Comparison of ENCODE assay signal across 1 cellular context in the genomic region with DNA sequence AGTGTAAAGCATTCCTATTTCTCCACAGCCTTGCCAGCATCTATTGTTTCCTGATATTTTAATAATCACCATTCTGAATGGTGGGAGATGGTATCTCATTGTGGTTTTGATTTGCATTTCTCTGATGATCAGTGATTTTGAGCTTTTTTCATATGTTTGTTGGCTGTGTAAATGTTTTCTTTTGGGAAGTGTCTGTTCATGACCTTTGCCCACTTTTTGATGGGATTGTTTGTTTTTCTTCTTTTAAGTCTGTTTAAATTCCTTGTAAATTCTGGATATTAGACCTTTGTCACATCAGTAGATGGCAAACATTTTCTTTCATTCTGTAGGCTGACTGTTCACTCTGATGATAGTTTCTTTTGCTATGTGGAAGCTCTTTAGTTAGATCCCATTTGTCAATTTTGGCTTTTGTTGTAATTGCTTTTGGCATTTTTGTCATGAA.
TF ChIP-seq lines count a peak whose summit lies in the region.
"Not testable (repeated sequence)": the region's sequence is repeated elsewhere in the genome, so short reads cannot be mapped to it uniquely, and the experiment has no call there.

No MANE protein-coding gene starts in this region.

TF ChIP-seq in HepG2, 621 proteins besides CTCF, POLR2A, EP300 and RAD21 (continued from another document and continues in another):
- TF ChIP-seq, protein P1, sequence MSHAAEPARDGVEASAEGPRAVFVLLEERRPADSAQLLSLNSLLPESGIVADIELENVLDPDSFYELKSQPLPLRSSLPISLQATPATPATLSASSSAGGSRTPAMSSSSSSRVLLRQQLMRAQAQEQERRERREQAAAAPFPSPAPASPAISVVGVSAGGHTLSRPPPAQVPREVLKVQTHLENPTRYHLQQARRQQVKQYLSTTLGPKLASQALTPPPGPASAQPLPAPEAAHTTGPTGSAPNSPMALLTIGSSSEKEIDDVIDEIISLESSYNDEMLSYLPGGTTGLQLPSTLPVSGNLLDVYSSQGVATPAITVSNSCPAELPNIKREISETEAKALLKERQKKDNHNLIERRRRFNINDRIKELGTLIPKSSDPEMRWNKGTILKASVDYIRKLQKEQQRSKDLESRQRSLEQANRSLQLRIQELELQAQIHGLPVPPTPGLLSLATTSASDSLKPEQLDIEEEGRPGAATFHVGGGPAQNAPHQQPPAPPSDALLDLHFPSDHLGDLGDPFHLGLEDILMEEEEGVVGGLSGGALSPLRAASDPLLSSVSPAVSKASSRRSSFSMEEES (CRISPR knock-in tag; IDR thresholded peaks at IDR 0.05) = peak; percentile 29; the same call in 1 of the 2 replicates
- TF ChIP-seq TEAD3 (CRISPR knock-in tag; optimal IDR thresholded peaks at IDR 0.05; ENCODE audit: borderline replicate concordance) = peak; percentile 89
- TF ChIP-seq RARA (CRISPR knock-in tag; IDR thresholded peaks at IDR 0.05) = peak; percentile 84
- TF ChIP-seq IRF2 (CRISPR knock-in tag; IDR thresholded peaks at IDR 0.05) = 0 out of 2 replicates have a peak, but pooled peaks have one; percentile 52
- TF ChIP-seq SNAPC2 (CRISPR knock-in tag; IDR thresholded peaks at IDR 0.05) = peak; percentile 43; the same call in 1 of the 2 replicates
- TF ChIP-seq ZNF614 (CRISPR knock-in tag; IDR thresholded peaks at IDR 0.05; ENCODE audit: borderline replicate concordance) = peak; percentile 100
- TF ChIP-seq TBX2 (CRISPR knock-in tag; IDR thresholded peaks at IDR 0.05; ENCODE audit: borderline replicate concordance) = peak; percentile 75
- TF ChIP-seq ZNF710 (CRISPR knock-in tag; IDR thresholded peaks at IDR 0.05; ENCODE audit: borderline replicate concordance) = peak; percentile 53; the same call in 1 of the 2 replicates
- TF ChIP-seq, protein P2, sequence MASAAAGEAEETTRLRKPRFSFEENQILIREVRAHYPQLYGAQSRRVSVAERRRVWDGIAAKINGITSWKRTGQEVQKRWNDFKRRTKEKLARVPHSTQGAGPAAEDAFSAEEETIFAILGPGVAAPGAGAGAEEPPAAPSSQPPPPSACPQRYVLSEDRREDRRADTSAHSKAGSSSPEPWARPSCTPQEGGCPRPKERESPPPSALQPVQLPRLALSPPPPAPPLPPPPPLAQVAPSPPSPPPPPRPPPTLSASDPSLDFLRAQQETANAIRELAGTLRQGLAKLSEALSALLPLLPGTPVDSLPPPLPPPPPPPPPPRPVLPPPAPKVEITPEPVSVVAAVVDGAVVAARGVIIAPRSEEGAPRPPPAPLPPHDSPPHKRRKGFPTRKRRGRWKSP (CRISPR knock-in tag; IDR thresholded peaks at IDR 0.05) = peak; percentile 60; the same call in 1 of the 2 replicates
- TF ChIP-seq HMGXB4 (CRISPR knock-in tag; IDR thresholded peaks at IDR 0.05; ENCODE audit: borderline replicate concordance in 1 of 2, low read depth in 1 of 2) = peak in 1 of 2 experiments; percentile 57; a peak in 1 of 4 replicates
- TF ChIP-seq, protein P3, sequence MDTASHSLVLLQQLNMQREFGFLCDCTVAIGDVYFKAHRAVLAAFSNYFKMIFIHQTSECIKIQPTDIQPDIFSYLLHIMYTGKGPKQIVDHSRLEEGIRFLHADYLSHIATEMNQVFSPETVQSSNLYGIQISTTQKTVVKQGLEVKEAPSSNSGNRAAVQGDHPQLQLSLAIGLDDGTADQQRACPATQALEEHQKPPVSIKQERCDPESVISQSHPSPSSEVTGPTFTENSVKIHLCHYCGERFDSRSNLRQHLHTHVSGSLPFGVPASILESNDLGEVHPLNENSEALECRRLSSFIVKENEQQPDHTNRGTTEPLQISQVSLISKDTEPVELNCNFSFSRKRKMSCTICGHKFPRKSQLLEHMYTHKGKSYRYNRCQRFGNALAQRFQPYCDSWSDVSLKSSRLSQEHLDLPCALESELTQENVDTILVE (CRISPR knock-in tag; IDR thresholded peaks at IDR 0.05) = 0 out of 2 replicates have a peak, but pooled peaks have one; percentile 19
- peak; percentile 85 for TF ChIP-seq ZNF317 (CRISPR knock-in tag; IDR thresholded peaks at IDR 0.05)
- TF ChIP-seq SALL1 (CRISPR knock-in tag; IDR thresholded peaks at IDR 0.05) = peak; percentile 36; the same call in 1 of the 2 replicates
- TF ChIP-seq NKX3-1 (CRISPR knock-in tag; IDR thresholded peaks at IDR 0.05) = peak; percentile 73; the same call in 1 of the 2 replicates
- TF ChIP-seq, protein P4, sequence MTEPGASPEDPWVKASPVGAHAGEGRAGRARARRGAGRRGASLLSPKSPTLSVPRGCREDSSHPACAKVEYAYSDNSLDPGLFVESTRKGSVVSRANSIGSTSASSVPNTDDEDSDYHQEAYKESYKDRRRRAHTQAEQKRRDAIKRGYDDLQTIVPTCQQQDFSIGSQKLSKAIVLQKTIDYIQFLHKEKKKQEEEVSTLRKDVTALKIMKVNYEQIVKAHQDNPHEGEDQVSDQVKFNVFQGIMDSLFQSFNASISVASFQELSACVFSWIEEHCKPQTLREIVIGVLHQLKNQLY (CRISPR knock-in tag; IDR thresholded peaks at IDR 0.05) = peak; percentile 58; the same call in 1 of the 2 replicates
- TF ChIP-seq HDAC1 (CRISPR knock-in tag; IDR thresholded peaks at IDR 0.05) = peak; percentile 83
- TF ChIP-seq FOXP4 (CRISPR knock-in tag; IDR thresholded peaks at IDR 0.05) = peak; percentile 93
- peak; percentile 76; the same call in 1 of the 2 replicates for TF ChIP-seq NFKBIZ (CRISPR knock-in tag; IDR thresholded peaks at IDR 0.05)
- TF ChIP-seq FOXA3 (CRISPR knock-in tag; IDR thresholded peaks at IDR 0.05) = peak; percentile 94
- peak; percentile 46; the same call in 1 of the 2 replicates for TF ChIP-seq SKIL (CRISPR knock-in tag; IDR thresholded peaks at IDR 0.05; ENCODE audit: borderline replicate concordance)
- peak; percentile 94 for TF ChIP-seq RCOR2 (CRISPR knock-in tag; IDR thresholded peaks at IDR 0.05)
- 0 out of 2 replicates have a peak, but pooled peaks have one; percentile 25 for TF ChIP-seq ZNF124 (CRISPR knock-in tag; IDR thresholded peaks at IDR 0.05)
- peak; percentile 66 for TF ChIP-seq SAP130 (CRISPR knock-in tag; IDR thresholded peaks at IDR 0.05; ENCODE audit: low read depth)
- TF ChIP-seq NCOR1 (IDR thresholded peaks at IDR 0.05; ENCODE audit: borderline replicate concordance, low read length) = peak; percentile 79; the same call in 1 of the 2 replicates
- peak; percentile 90 for TF ChIP-seq HHEX (CRISPR knock-in tag; IDR thresholded peaks at IDR 0.05)
- TF ChIP-seq SOX6 (IDR thresholded peaks at IDR 0.05) = not testable (repeated sequence)
- peak; percentile 98 for TF ChIP-seq SOX6 (CRISPR knock-in tag; IDR thresholded peaks at IDR 0.05)
- TF ChIP-seq, protein P5, sequence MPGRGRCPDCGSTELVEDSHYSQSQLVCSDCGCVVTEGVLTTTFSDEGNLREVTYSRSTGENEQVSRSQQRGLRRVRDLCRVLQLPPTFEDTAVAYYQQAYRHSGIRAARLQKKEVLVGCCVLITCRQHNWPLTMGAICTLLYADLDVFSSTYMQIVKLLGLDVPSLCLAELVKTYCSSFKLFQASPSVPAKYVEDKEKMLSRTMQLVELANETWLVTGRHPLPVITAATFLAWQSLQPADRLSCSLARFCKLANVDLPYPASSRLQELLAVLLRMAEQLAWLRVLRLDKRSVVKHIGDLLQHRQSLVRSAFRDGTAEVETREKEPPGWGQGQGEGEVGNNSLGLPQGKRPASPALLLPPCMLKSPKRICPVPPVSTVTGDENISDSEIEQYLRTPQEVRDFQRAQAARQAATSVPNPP (CRISPR knock-in tag; IDR thresholded peaks at IDR 0.05) = 0 out of 2 replicates have a peak, but pooled peaks have one; percentile 65
- peak; percentile 76 for TF ChIP-seq TCF7L2 (IDR thresholded peaks at IDR 0.05; ENCODE audit: low read depth, low read length)
- TF ChIP-seq POGZ (CRISPR knock-in tag; IDR thresholded peaks at IDR 0.05) = peak; percentile 71; the same call in 1 of the 2 replicates
- TF ChIP-seq ZNF792 (CRISPR knock-in tag; IDR thresholded peaks at IDR 0.05) = peak; percentile 67; the same call in 1 of the 2 replicates
- TF ChIP-seq, protein P6, sequence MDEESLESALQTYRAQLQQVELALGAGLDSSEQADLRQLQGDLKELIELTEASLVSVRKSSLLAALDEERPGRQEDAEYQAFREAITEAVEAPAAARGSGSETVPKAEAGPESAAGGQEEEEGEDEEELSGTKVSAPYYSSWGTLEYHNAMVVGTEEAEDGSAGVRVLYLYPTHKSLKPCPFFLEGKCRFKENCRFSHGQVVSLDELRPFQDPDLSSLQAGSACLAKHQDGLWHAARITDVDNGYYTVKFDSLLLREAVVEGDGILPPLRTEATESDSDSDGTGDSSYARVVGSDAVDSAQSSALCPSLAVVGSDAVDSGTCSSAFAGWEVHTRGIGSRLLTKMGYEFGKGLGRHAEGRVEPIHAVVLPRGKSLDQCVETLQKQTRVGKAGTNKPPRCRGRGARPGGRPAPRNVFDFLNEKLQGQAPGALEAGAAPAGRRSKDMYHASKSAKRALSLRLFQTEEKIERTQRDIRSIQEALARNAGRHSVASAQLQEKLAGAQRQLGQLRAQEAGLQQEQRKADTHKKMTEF (CRISPR knock-in tag; IDR thresholded peaks at IDR 0.05) = peak; percentile 90; the same call in 1 of the 2 replicates
- TF ChIP-seq, protein P7, sequence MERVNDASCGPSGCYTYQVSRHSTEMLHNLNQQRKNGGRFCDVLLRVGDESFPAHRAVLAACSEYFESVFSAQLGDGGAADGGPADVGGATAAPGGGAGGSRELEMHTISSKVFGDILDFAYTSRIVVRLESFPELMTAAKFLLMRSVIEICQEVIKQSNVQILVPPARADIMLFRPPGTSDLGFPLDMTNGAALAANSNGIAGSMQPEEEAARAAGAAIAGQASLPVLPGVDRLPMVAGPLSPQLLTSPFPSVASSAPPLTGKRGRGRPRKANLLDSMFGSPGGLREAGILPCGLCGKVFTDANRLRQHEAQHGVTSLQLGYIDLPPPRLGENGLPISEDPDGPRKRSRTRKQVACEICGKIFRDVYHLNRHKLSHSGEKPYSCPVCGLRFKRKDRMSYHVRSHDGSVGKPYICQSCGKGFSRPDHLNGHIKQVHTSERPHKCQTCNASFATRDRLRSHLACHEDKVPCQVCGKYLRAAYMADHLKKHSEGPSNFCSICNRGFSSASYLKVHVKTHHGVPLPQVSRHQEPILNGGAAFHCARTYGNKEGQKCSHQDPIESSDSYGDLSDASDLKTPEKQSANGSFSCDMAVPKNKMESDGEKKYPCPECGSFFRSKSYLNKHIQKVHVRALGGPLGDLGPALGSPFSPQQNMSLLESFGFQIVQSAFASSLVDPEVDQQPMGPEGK (CRISPR knock-in tag; IDR thresholded peaks at IDR 0.05) = peak; percentile 13; the same call in 1 of the 2 replicates
- 0 out of 2 replicates have a peak, but pooled peaks have one; percentile 30 for TF ChIP-seq TOPORS (CRISPR knock-in tag; IDR thresholded peaks at IDR 0.05)
- TF ChIP-seq SP5 (CRISPR knock-in tag; IDR thresholded peaks at IDR 0.05; ENCODE audit: borderline replicate concordance, low read depth) = peak; percentile 69; the same call in 1 of the 2 replicates
- peak; percentile 98 for TF ChIP-seq ISL2 (CRISPR knock-in tag; IDR thresholded peaks at IDR 0.05)
